In the genomic region with DNA sequence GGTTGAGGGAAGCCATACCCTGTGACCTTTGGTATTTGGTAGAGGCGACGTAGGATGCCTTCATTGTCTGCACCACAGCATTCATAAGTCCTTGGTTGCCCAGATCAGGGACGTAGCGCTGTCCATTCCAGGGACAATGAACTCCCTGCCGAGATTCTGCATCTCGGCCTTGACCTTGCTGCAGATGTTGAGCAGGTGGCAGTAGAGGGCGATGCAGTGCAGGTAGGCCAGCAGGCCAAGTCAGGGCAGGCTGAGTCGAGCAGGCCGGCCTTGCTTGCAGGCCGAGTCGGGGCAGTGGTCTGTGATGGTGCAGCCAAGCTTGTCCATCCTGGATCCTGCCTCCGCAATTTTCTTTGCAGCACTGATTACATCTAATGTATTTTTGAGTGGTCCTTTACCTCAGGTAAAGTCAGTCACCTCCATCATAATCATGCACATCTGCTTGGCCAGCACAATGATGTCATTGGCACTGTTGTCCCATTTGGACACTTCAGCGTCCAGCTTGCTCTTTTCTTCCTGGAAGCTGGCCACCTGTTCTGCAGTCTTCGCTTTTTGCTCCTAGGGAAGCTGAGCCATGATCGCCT, we compare ENCODE assay signal across 15 cellular contexts.
A peak's percentile ranks its signal among the peaks of the same experiment; 100 is the strongest.
DNase-seq lines count a peak whose midpoint lies in the region; ATAC-seq and TF ChIP-seq lines count a peak whose summit lies in the region.
"Had no signal": no experiment of that assay in that cellular context is flagged by ENCODE, and none has a peak within 500 bp of the region (broad histone marks: within the 10 kb centered on the region; RNA-seq: fewer than 3 reads in every experiment).

No MANE protein-coding gene starts in this region.

- 89 to 91% methylated on average over 15 of the region's 15 CpGs for WGBS in sigmoid colon, 2 donors

- H3K4me1 ChIP-seq in OCI-LY7 (ENCODE audit: insufficient read depth, low read length, poor library complexity, severe bottlenecking) (no peaks in the 10 kb centered on the region), sigmoid colon (no peaks in the 10 kb centered on the region)
- H3K4me1 ChIP-seq: prostate gland had no signal

- CTCF ChIA-PET in OCI-LY7 (lab: Charles Lee; ENCODE audit: unreplicated experiment), result no interaction called here

- POLR2A ChIA-PET in OCI-LY7 (lab: Charles Lee), result interaction anchor here (1.0 kb wide), 1 partner anchor 178 kb away, joined by 3 read pairs; no protein-coding TSS in a partner anchor

- no peaks in the 10 kb centered on the region for H3K9me3 ChIP-seq in OCI-LY7 (ENCODE audit: low read length)
- no peaks in the 10 kb centered on the region for H3K9me3 ChIP-seq in sigmoid colon
- H3K9me3 ChIP-seq: prostate gland, thoracic aorta had no signal

- H3K36me3 ChIP-seq in OCI-LY7 (ENCODE audit: insufficient read depth, low read length), result no peaks in the 10 kb centered on the region
- no peaks in the 10 kb centered on the region for H3K36me3 ChIP-seq in sigmoid colon
- H3K36me3 ChIP-seq: prostate gland, thoracic aorta had no signal

- no peaks in the 10 kb centered on the region for H3K36me3 Mint-ChIP-seq in activated T-cell treated with anti-CD3 and anti-CD28 coated beads, Interleukin-2, amount 50 U/mL, for 72 hours (ENCODE audit: insufficient read depth in 2 of 2)
- H3K36me3 Mint-ChIP-seq: activated naive CD4-positive, alpha-beta T cell treated with anti-CD3 and anti-CD28 coated beads, Interleukin-2, amount 50 U/mL, for 72 hours had no signal

- no peaks in the 10 kb centered on the region for H3K79me2 ChIP-seq in OCI-LY7 (ENCODE audit: insufficient read depth, low read depth, low read length)

- intact Hi-C loops in OCI-LY7 (cut with micrococcal nuclease; ENCODE audit: unreplicated experiment), result loop anchor here (10.0 kb wide), 1 partner anchor 195 kb away; no protein-coding TSS in a partner anchor
- intact Hi-C loops in sigmoid colon (cut with DNase I), result no loop called here

- H4K20me1 ChIP-seq in OCI-LY7 (ENCODE audit: insufficient read depth, low read length), result no peaks in the 10 kb centered on the region

- no peak overlapping the region for H2AFZ ChIP-seq in OCI-LY7 (ENCODE audit: low read length)

- no peaks in the 10 kb centered on the region for H3K9me2 ChIP-seq in OCI-LY7 (ENCODE audit: insufficient read depth, low read length)

- no peaks in the 10 kb centered on the region for H3K27me3 ChIP-seq in sigmoid colon

- TF ChIP-seq EP300 in sigmoid colon (IDR thresholded peaks at IDR 0.05), result no peak

- H3K4me1 Mint-ChIP-seq in stimulated activated naive CD8-positive, alpha-beta T cell treated with anti-CD3 and anti-CD28 coated beads, Interleukin-15, amount 100 ng/mL, for 72 hours, result no peaks in the 10 kb centered on the region
- H3K4me1 Mint-ChIP-seq in activated T-cell treated with anti-CD3 and anti-CD28 coated beads, Interleukin-2, amount 50 U/mL, for 72 hours (ENCODE audit: low read depth), result no peaks in the 10 kb centered on the region

- no peak for TF ChIP-seq POLR2A in sigmoid colon (IDR thresholded peaks at IDR 0.05)

- H3K27me3 Mint-ChIP-seq in stimulated activated naive CD8-positive, alpha-beta T cell treated with anti-CD3 and anti-CD28 coated beads, Interleukin-15, amount 100 ng/mL, for 72 hours, result no peaks in the 10 kb centered on the region
- no peaks in the 10 kb centered on the region for H3K27me3 Mint-ChIP-seq in activated T-cell treated with anti-CD3 and anti-CD28 coated beads, Interleukin-2, amount 50 U/mL, for 72 hours (ENCODE audit: low read depth)

- no TSS peak for BruUV-seq in OCI-LY7 (replicated peaks; lab: Mats Ljungman, UMichigan)

- no peaks in the 10 kb centered on the region for H3K9me3 Mint-ChIP-seq in stimulated activated naive CD8-positive, alpha-beta T cell treated with anti-CD3 and anti-CD28 coated beads, Interleukin-15, amount 100 ng/mL, for 72 hours
- no peaks in the 10 kb centered on the region for H3K9me3 Mint-ChIP-seq in activated T-cell treated with anti-CD3 and anti-CD28 coated beads, Interleukin-2, amount 50 U/mL, for 72 hours
- H3K9me3 Mint-ChIP-seq: activated naive CD4-positive, alpha-beta T cell treated with anti-CD3 and anti-CD28 coated beads, Interleukin-2, amount 50 U/mL, for 72 hours had no signal

- peak; percentile 23 for ATAC-seq in stimulated activated naive CD8-positive, alpha-beta T cell treated with anti-CD3 and anti-CD28 coated beads, Interleukin-15, amount 100 ng/mL, for 72 hours
- no peak for ATAC-seq in stimulated activated naive CD8-positive, alpha-beta T cell treated with anti-CD3 and anti-CD28 coated beads, Interleukin-15, Interleukin-2, amounts not matched to agents 100 U/mL and 50 U/mL, for 24 hours
- no peak for ATAC-seq in HG02763 (IDR thresholded peaks at IDR 0.05; ENCODE audit: unreplicated experiment)
- no peak for ATAC-seq in activated T-cell treated with anti-CD3 and anti-CD28 coated beads, Interleukin-2, amount 50 U/mL, for 72 hours (replicated peaks in 1 of 2)

- H3K4me3 Mint-ChIP-seq in stimulated activated naive CD8-positive, alpha-beta T cell treated with anti-CD3 and anti-CD28 coated beads, Interleukin-15, amount 100 ng/mL, for 72 hours, result no peak overlapping the region
- H3K4me3 Mint-ChIP-seq in activated T-cell treated with anti-CD3 and anti-CD28 coated beads, Interleukin-2, amount 50 U/mL, for 72 hours, result no peak overlapping the region

- TF ChIP-seq CTCF in OCI-LY7 (conservative IDR thresholded peaks at IDR 0.05; ENCODE audit: low read length) (peak; percentile 29; the same call in 1 of the 2 replicates), sigmoid colon (IDR thresholded peaks at IDR 0.05) (no peak)

- no peak for DNase-seq in stimulated activated naive CD8-positive, alpha-beta T cell treated with anti-CD3 and anti-CD28 coated beads, Interleukin-15, amount 100 ng/mL, for 72 hours
- no peak for DNase-seq in stimulated activated naive CD8-positive, alpha-beta T cell treated with anti-CD3 and anti-CD28 coated beads, Interleukin-15, Interleukin-2, amounts not matched to agents 100 U/mL and 50 U/mL, for 24 hours
- DNase-seq in OCI-LY7 (ENCODE audit: low spot score), result peak; percentile 8
- peak; percentile 30 for DNase-seq in iPS DF 4.7 (ENCODE audit: extremely low read depth, low spot score)
- no peak for DNase-seq in Ammon's horn (ENCODE audit: low spot score)
- DNase-seq in activated T-cell treated with anti-CD3 and anti-CD28 coated beads, Interleukin-2, amount 50 U/mL, for 72 hours, result no peak
- DNase-seq in sigmoid colon, result no peak
- DNase-seq: activated CD4-positive, alpha-beta T cell treated with anti-CD3 and anti-CD28 coated beads for 4 hours; cortex of kidney; NCI-H226; SHP77 treated with DMSO at 0.1 percent for 48 hours had no signal

- H3K4me3 ChIP-seq in OCI-LY7 (ENCODE audit: low read depth, low read length, poor library complexity, severe bottlenecking) (no peak overlapping the region), sigmoid colon (no peak overlapping the region)
- H3K4me3 ChIP-seq: prostate gland, thoracic aorta had no signal

- H3K27ac Mint-ChIP-seq in stimulated activated naive CD8-positive, alpha-beta T cell treated with anti-CD3 and anti-CD28 coated beads, Interleukin-15, amount 100 ng/mL, for 72 hours, result no peak overlapping the region
- H3K27ac Mint-ChIP-seq in activated T-cell treated with anti-CD3 and anti-CD28 coated beads, Interleukin-2, amount 50 U/mL, for 72 hours, result no peak overlapping the region
- H3K27ac Mint-ChIP-seq: activated naive CD4-positive, alpha-beta T cell treated with anti-CD3 and anti-CD28 coated beads, Interleukin-2, amount 50 U/mL, for 72 hours had no signal

- H3K27ac ChIP-seq in OCI-LY7 (ENCODE audit: low read depth, low read length, poor library complexity, severe bottlenecking), result no peak overlapping the region
- no peak overlapping the region for H3K27ac ChIP-seq in sigmoid colon
- H3K27ac ChIP-seq: prostate gland, thoracic aorta had no signal

- H3K4me2 ChIP-seq in OCI-LY7 (ENCODE audit: low read length), result no peak overlapping the region

Comparison
In these comparisons a context has a peak if more than half of its experiments do, and no peak if none do; other contexts are left out.
1. DNase-seq: peak in OCI-LY7 (single experiment) and iPS DF 4.7 (single experiment); none in stimulated activated naive CD8-positive, alpha-beta T cell treated with anti-CD3 and anti-CD28 coated beads, Interleukin-15, amount 100 ng/mL, for 72 hours (0 of 2), stimulated activated naive CD8-positive, alpha-beta T cell treated with anti-CD3 and anti-CD28 coated beads, Interleukin-15, Interleukin-2, amounts not matched to agents 100 U/mL and 50 U/mL, for 24 hours (single experiment), Ammon's horn (single experiment), activated T-cell treated with anti-CD3 and anti-CD28 coated beads, Interleukin-2, amount 50 U/mL, for 72 hours (0 of 2) and sigmoid colon (single experiment).